26 cellular contexts compared by ENCODE assay signal in genomic region chr5:12854386-12854785, GRCh38.
"Had no signal": no experiment of that assay in that cellular context is flagged by ENCODE, and none has a peak within 500 bp of the region (broad histone marks: within the 10 kb centered on the region; RNA-seq: fewer than 3 reads in every experiment).

No MANE protein-coding gene starts in this region.

- ATAC-seq: effector memory CD8-positive, alpha-beta T cell; esophagus mucosa; gastrocnemius medialis; heart right ventricle; left cardiac atrium; lower lobe of right lung; naive thymus-derived CD4-positive, alpha-beta T cell had no signal

- H3K4me3 Mint-ChIP-seq: dendritic cell treated with granulocyte-macrophage colony-stimulating factor and Interleukin-4, amounts not matched to agents 40 ng/mL and 50 ng/mL, for 4 days; effector memory CD8-positive, alpha-beta T cell; endodermal cell; naive thymus-derived CD4-positive, alpha-beta T cell had no signal

- H3K4me1 Mint-ChIP-seq: naive thymus-derived CD4-positive, alpha-beta T cell had no signal

- H3K36me3 ChIP-seq: colonic mucosa, esophagus squamous epithelium, gastrocnemius medialis, heart right ventricle, left ventricle myocardium inferior, lower lobe of right lung had no signal

- H3K4me3 ChIP-seq: colonic mucosa, esophagus squamous epithelium, gastrocnemius medialis, heart right ventricle, left ventricle myocardium inferior, lower lobe of right lung had no signal

- H3K9me3 ChIP-seq: colonic mucosa, esophagus squamous epithelium, gastrocnemius medialis, lower lobe of right lung had no signal

- H3K27ac ChIP-seq: colonic mucosa, epithelial cell of prostate, esophagus squamous epithelium, gastrocnemius medialis, heart right ventricle, left ventricle myocardium inferior, lower lobe of right lung had no signal

- H3K27me3 Mint-ChIP-seq: dendritic cell treated with granulocyte-macrophage colony-stimulating factor and Interleukin-4, amounts not matched to agents 40 ng/mL and 50 ng/mL, for 4 days; effector memory CD8-positive, alpha-beta T cell; naive thymus-derived CD4-positive, alpha-beta T cell had no signal

- FAIRE-seq: endometrium, islet of Langerhans, keratinocyte had no signal

- H3K27me3 ChIP-seq: colonic mucosa, esophagus squamous epithelium, gastrocnemius medialis, heart right ventricle had no signal

- H3K27ac Mint-ChIP-seq: dendritic cell treated with granulocyte-macrophage colony-stimulating factor and Interleukin-4, amounts not matched to agents 40 ng/mL and 50 ng/mL, for 4 days; effector memory CD8-positive, alpha-beta T cell; naive thymus-derived CD4-positive, alpha-beta T cell had no signal

- DNase-seq: colonic mucosa; cortex of kidney; effector CD8-positive, alpha-beta T cell; effector memory CD8-positive, alpha-beta T cell; endodermal cell; erythroblast; esophagus squamous epithelium; foreskin fibroblast; foreskin melanocyte; gastrocnemius medialis; glutamatergic neuron; head of caudate nucleus; heart right ventricle; hippocampal formation; left cardiac atrium; left ventricle myocardium inferior; lower lobe of right lung; mesendoderm; midbrain; naive thymus-derived CD4-positive, alpha-beta T cell had no signal

- H3K4me1 ChIP-seq: colonic mucosa, esophagus squamous epithelium, gastrocnemius medialis, heart right ventricle, left ventricle myocardium inferior, lower lobe of right lung had no signal
